8 cellular contexts compared by ENCODE assay signal in genomic region chr16:11254913-11255736, GRCh38. TPM values are rescaled to one million over a fixed set of nuclear protein-coding genes. Genes with fewer than 3 reads are reported as not detected.
DNase-seq lines count a peak whose midpoint lies in the region; ATAC-seq and TF ChIP-seq lines count a peak whose summit lies in the region.

No MANE protein-coding gene starts in this region.

- no peaks in the 10 kb centered on the region for H3K36me3 ChIP-seq in neural progenitor cell

- H4K20me1 ChIP-seq in neural progenitor cell (ENCODE audit: low read depth), result peaks cover 15% of the 10 kb centered on the region

- H3K4me2 ChIP-seq in neural progenitor cell, result peak overlapping the region; percentile 86

- no peaks in the 10 kb centered on the region for H3K9me3 ChIP-seq in neural progenitor cell (ENCODE audit: low read depth)

- H3K27me3 Mint-ChIP-seq in Calu3 (ENCODE audit: unreplicated experiment), result no peaks in the 10 kb centered on the region
- no peaks in the 10 kb centered on the region for H3K27me3 Mint-ChIP-seq in activated T-cell treated with anti-CD3 and anti-CD28 coated beads, Interleukin-2, amount 50 U/mL, for 4 hours (ENCODE audit: low read depth)
- H3K27me3 Mint-ChIP-seq in neural progenitor cell (ENCODE audit: insufficient read depth, low read depth), result peaks cover 16% of the 10 kb centered on the region

- H3K9ac ChIP-seq in neural progenitor cell, result no peak overlapping the region

- H3K27me3 ChIP-seq in neural progenitor cell, result peaks cover 28% of the 10 kb centered on the region

- no peaks in the 10 kb centered on the region for H3K79me2 ChIP-seq in neural progenitor cell (ENCODE audit: low read depth)

- H3K4me3 Mint-ChIP-seq in Calu3 (ENCODE audit: low read depth, unreplicated experiment) (peak overlapping the region; percentile 92), neural progenitor cell (peak overlapping the region; percentile 84)
- peak overlapping the region; percentile 94 for H3K4me3 Mint-ChIP-seq in activated T-cell treated with anti-CD3 and anti-CD28 coated beads, Interleukin-2, amount 50 U/mL, for 4 hours

- H3K4me1 ChIP-seq in neural progenitor cell, result peaks cover 9% of the 10 kb centered on the region

- H2AFZ ChIP-seq in neural progenitor cell (replicated peaks), result peak overlapping the region; percentile 89

- peaks cover 20% of the 10 kb centered on the region for H3K4me1 Mint-ChIP-seq in Calu3 (ENCODE audit: low read depth, unreplicated experiment)
- H3K4me1 Mint-ChIP-seq in activated T-cell treated with anti-CD3 and anti-CD28 coated beads, Interleukin-2, amount 50 U/mL, for 4 hours (ENCODE audit: low read depth), result peaks cover 56% of the 10 kb centered on the region
- H3K4me1 Mint-ChIP-seq in neural progenitor cell, result peaks cover 11% of the 10 kb centered on the region

- TF ChIP-seq CTCF in Calu3 (IDR thresholded peaks at IDR 0.05; ENCODE audit: unreplicated experiment) (no peak), neural progenitor cell (IDR thresholded peaks at IDR 0.05) (no peak)

- no TSS peak for BruUV-seq in Calu3 (replicated peaks; lab: Mats Ljungman, UMichigan)

- CTCF ChIA-PET in Calu3 (lab: Charles Lee), result interaction anchor here (0.6 to 5.4 kb wide), 19 partner anchors 18 to 297 kb away, joined by 3 to 34 read pairs (median 5); partner anchors contain the start of gene PRM3

- peak; percentile 5 for ATAC-seq in GM21529 (IDR thresholded peaks at IDR 0.05; ENCODE audit: unreplicated experiment)
- peak; percentile 1 to 2 for ATAC-seq in activated T-cell treated with anti-CD3 and anti-CD28 coated beads, Interleukin-2, amount 50 U/mL, for 4 hours
- ATAC-seq in GM18861 (IDR thresholded peaks at IDR 0.05; ENCODE audit: unreplicated experiment), result no peak
- ATAC-seq in GM21576 (IDR thresholded peaks at IDR 0.05; ENCODE audit: unreplicated experiment), result no peak

- H3K9me3 Mint-ChIP-seq in Calu3 (ENCODE audit: low read depth, unreplicated experiment), result no peaks in the 10 kb centered on the region
- H3K9me3 Mint-ChIP-seq in activated T-cell treated with anti-CD3 and anti-CD28 coated beads, Interleukin-2, amount 50 U/mL, for 4 hours, result no peaks in the 10 kb centered on the region
- no peaks in the 10 kb centered on the region for H3K9me3 Mint-ChIP-seq in neural progenitor cell

- peaks cover 37% of the 10 kb centered on the region for H3K36me3 Mint-ChIP-seq in Calu3 (ENCODE audit: insufficient read depth, unreplicated experiment)
- H3K36me3 Mint-ChIP-seq in activated T-cell treated with anti-CD3 and anti-CD28 coated beads, Interleukin-2, amount 50 U/mL, for 4 hours (ENCODE audit: insufficient read depth), result peaks cover 28% of the 10 kb centered on the region
- H3K36me3 Mint-ChIP-seq in neural progenitor cell, result no peaks in the 10 kb centered on the region

- H3K4me3 ChIP-seq in neural progenitor cell, result peak overlapping the region; percentile 53

- peaks cover 6% of the 10 kb centered on the region for H3F3A ChIP-seq in neural progenitor cell (ENCODE audit: low read depth)

- DNase-seq in Calu3 (peak; percentile 25), NCI-H2171 treated with DMSO at 0.1 percent for 48 hours (lab: John Stamatoyannopoulos, UW) (peak; percentile 31), fibroblast of gingiva (ENCODE audit: low read depth) (peak; percentile 24), neural progenitor cell (ENCODE audit: low spot score) (peak; percentile 68)
- peak; percentile 58 for DNase-seq in activated T-cell treated with anti-CD3 and anti-CD28 coated beads, Interleukin-2, amount 50 U/mL, for 4 hours

- intact Hi-C loops in Calu3 (cut with micrococcal nuclease; ENCODE audit: unreplicated experiment), result loop anchor here (5.0 to 10.0 kb wide), 6 partner anchors 42 to 263 kb away; no protein-coding TSS in a partner anchor

- H3K27ac Mint-ChIP-seq in Calu3 (ENCODE audit: unreplicated experiment) (peak overlapping the region; percentile 48), neural progenitor cell (no peak overlapping the region)

- H3K27ac ChIP-seq in neural progenitor cell, result no peak overlapping the region

RNA-seq across cellular contexts. Expression of gene SOCS1, which starts 0.9 kb away (rescaled TPM):
- total RNA-seq in Calu3 (2022) (4.8 and 5.8 TPM in 2 replicates), neural progenitor cell (ENCODE audit: low replicate concordance) (1.6 and 7.3 TPM in 2 replicates)
- 100 to 1,000 TPM; 112 to 148 (median 114) TPM for total RNA-seq in activated T-cell treated with anti-CD3 and anti-CD28 coated beads, Interleukin-2, amount 50 U/mL, for 4 hours

RNA-seq across cellular contexts. Expression of gene TNP2, which starts 14.0 kb away (rescaled TPM):
- total RNA-seq in Calu3 (2022), result not detected in 2 replicates
- not detected for total RNA-seq in activated T-cell treated with anti-CD3 and anti-CD28 coated beads, Interleukin-2, amount 50 U/mL, for 4 hours
- not detected in 2 replicates for total RNA-seq in neural progenitor cell (ENCODE audit: low replicate concordance)

RNA-seq across cellular contexts. Expression of gene PRM3, which starts 18.3 kb away (rescaled TPM):
- total RNA-seq in Calu3 (2022) (not detected in 2 replicates), neural progenitor cell (ENCODE audit: low replicate concordance) (not detected in 2 replicates)
- total RNA-seq in activated T-cell treated with anti-CD3 and anti-CD28 coated beads, Interleukin-2, amount 50 U/mL, for 4 hours, result not detected

RNA-seq across cellular contexts. Expression of gene PRM2, which starts 21.2 kb away (rescaled TPM):
- total RNA-seq in Calu3 (2022), result not detected in 2 replicates
- not detected for total RNA-seq in activated T-cell treated with anti-CD3 and anti-CD28 coated beads, Interleukin-2, amount 50 U/mL, for 4 hours
- not detected in 2 replicates for total RNA-seq in neural progenitor cell (ENCODE audit: low replicate concordance)

RNA-seq across cellular contexts. Expression of gene PRM1, which starts 26.0 kb away (rescaled TPM):
- total RNA-seq in Calu3 (2022) (not detected in 2 replicates), neural progenitor cell (ENCODE audit: low replicate concordance) (not detected in 2 replicates)
- total RNA-seq in activated T-cell treated with anti-CD3 and anti-CD28 coated beads, Interleukin-2, amount 50 U/mL, for 4 hours, result not detected

Comparison
In these comparisons a context has a peak if more than half of its experiments do, and no peak if none do; other contexts are left out.
1. ATAC-seq: peak in GM21529 (single experiment) and activated T-cell treated with anti-CD3 and anti-CD28 coated beads, Interleukin-2, amount 50 U/mL, for 4 hours (2 of 2); none in GM18861 (single experiment) and GM21576 (single experiment).
2. RNA of gene SOCS1, which starts 0.9 kb away (total RNA-seq): 112 to 148 TPM in activated T-cell treated with anti-CD3 and anti-CD28 coated beads, Interleukin-2, amount 50 U/mL, for 4 hours; 4.8 to 5.8 TPM in Calu3 and 1.6 to 7.3 TPM in neural progenitor cell; every median in the first group is over 10 times any median in the second.
3. Peak in every context shown above with its lines, with median percentiles within 50 percentile points of each other: DNase-seq and H3K4me3 Mint-ChIP-seq.